In genomic region chr2:12456293-12457151, GRCh38 we compare ENCODE assay signal across 8 cellular contexts.
DNase-seq lines count a peak whose midpoint lies in the region; ATAC-seq lines count a peak whose summit lies in the region.

No MANE protein-coding gene starts in this region.

- peak; percentile 88 for ATAC-seq in GM19023 (IDR thresholded peaks at IDR 0.05; ENCODE audit: unreplicated experiment)
- ATAC-seq in HG03280 (IDR thresholded peaks at IDR 0.05; ENCODE audit: unreplicated experiment): peak; percentile 97
- ATAC-seq in Right ventricle myocardium superior (ENCODE audit: poor library complexity): peak; percentile 96

- H3K4me3 ChIP-seq in skeletal muscle cell (ENCODE audit: low read depth, low read length): no peak overlapping the region

- DNase-seq in AG08396 (ENCODE audit: low spot score) (peak; percentile 90), SHP77 (lab: John Stamatoyannopoulos, UW) (peak; percentile 46 to 83), Right ventricle myocardium superior (peak; percentile 93), skeletal muscle cell (ENCODE audit: low read depth) (peak; percentile 99), NCI-H1105 (lab: John Stamatoyannopoulos, UW) (no peak)
- DNase-seq in activated effector memory CD4-positive, alpha-beta T cell treated with anti-CD3 and anti-CD28 coated beads, Interleukin-2, amount 50 U/mL, for 16 hours: peak; percentile 86

- intact Hi-C loops in Right ventricle myocardium superior (cut with DNase I): no loop called here
